14 cellular contexts compared by ENCODE assay signal in the genomic region with DNA sequence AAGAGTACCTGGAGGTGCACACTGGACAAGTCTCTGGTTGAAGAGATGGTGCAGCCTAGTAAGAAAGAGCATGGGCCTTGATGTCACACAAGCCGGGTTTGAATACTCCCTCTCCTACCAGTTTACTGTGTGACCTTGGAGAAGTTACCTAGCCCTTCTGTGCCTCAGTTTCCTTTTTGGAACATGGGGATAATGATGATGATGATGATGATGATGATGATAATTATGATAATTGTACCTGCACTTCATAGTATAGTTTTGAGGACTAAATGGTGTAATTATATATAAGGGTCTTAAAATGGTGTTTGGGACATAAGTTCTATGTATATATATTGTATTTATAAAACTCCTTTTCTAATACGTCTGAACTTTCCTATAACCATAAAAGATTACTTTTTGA. TPM values are rescaled to one million over a fixed set of nuclear protein-coding genes. Genes with fewer than 3 reads are reported as not detected.
A peak's percentile ranks its signal among the peaks of the same experiment; 100 is the strongest.
DNase-seq lines count a peak whose midpoint lies in the region; ATAC-seq, FAIRE-seq and TF ChIP-seq lines count a peak whose summit lies in the region.
"Had no signal": no experiment of that assay in that cellular context is flagged by ENCODE, and none has a peak within 500 bp of the region (broad histone marks: within the 10 kb centered on the region; RNA-seq: fewer than 3 reads in every experiment).

No MANE protein-coding gene starts in this region.

- TF ChIP-seq CTCF in left ventricle myocardium inferior (IDR thresholded peaks at IDR 0.05; ENCODE audit: borderline replicate concordance) (no peak), astrocyte (IDR thresholded peaks at IDR 0.05; ENCODE audit: insufficient read depth, low read depth, low read length) (no peak), natural killer cell (IDR thresholded peaks at IDR 0.05) (no peak), type B pancreatic cell (conservative IDR thresholded peaks at IDR 0.05) (no peak)

- H3K4me1 Mint-ChIP-seq in astrocyte (ENCODE audit: low read depth, unreplicated experiment) (no peaks in the 10 kb centered on the region), natural killer cell (peaks cover 5% of the 10 kb centered on the region in 2 donors), type B pancreatic cell (ENCODE audit: unreplicated experiment) (peaks cover 5% of the 10 kb centered on the region)

- H3K27me3 ChIP-seq in left ventricle myocardium inferior (ENCODE audit: low read depth) (no peaks in the 10 kb centered on the region), astrocyte (ENCODE audit: insufficient read depth, low read length) (no peaks in the 10 kb centered on the region)
- H3K27me3 ChIP-seq: tibial nerve had no signal

- H3K9me3 ChIP-seq in left ventricle myocardium inferior (replicated peaks) (no peaks in the 10 kb centered on the region), astrocyte (ENCODE audit: insufficient read depth, low read depth, low read length) (no peaks in the 10 kb centered on the region)
- H3K9me3 ChIP-seq: mucosa of descending colon, tibial nerve had no signal

- intact Hi-C loops in left ventricle myocardium inferior (cut with micrococcal nuclease) (no loop called here), left cardiac atrium (cut with DNase I) (loop anchor here in 1 of 2 donors (5.0 kb wide), 1 partner anchor 224 kb away; no protein-coding TSS in a partner anchor), natural killer cell (cut with micrococcal nuclease) (no loop called here), Right ventricle myocardium superior (cut with DNase I) (loop anchor here (10.0 kb wide), 1 partner anchor 227 kb away; no protein-coding TSS in a partner anchor)

- H3K4me1 ChIP-seq in left ventricle myocardium inferior, result peaks cover 32% of the 10 kb centered on the region
- H3K4me1 ChIP-seq in astrocyte (ENCODE audit: insufficient read depth, low read length), result no peaks in the 10 kb centered on the region

- no peak for FAIRE-seq in astrocyte (lab: Jason Lieb, UNC)
- FAIRE-seq: colon had no signal

- DNase-seq in left ventricle myocardium inferior (no peak), left cardiac atrium (no peak), astrocyte (ENCODE audit: low read depth) (no peak), natural killer cell (no peak), type B pancreatic cell (ENCODE audit: extremely low spot score, unreplicated experiment) (no peak), amygdala (lab: John Stamatoyannopoulos, UW) (no peak), Right ventricle myocardium superior (no peak), NOMO-1 (lab: John Stamatoyannopoulos, UW; ENCODE audit: unreplicated experiment in 2 of 2) (no peak)
- DNase-seq: activated CD4-positive, alpha-beta T cell treated with anti-CD3 and anti-CD28 coated beads for 48 hours; activated T-cell treated with anti-CD3 and anti-CD28 coated beads, Interleukin-2, amount 50 U/mL, for 48 hours; DND-41 had no signal

- peaks cover 7% of the 10 kb centered on the region for H3K27me3 Mint-ChIP-seq in astrocyte (ENCODE audit: low read depth, unreplicated experiment)
- peaks cover 46 to 73% of the 10 kb centered on the region in 2 donors for H3K27me3 Mint-ChIP-seq in natural killer cell (ENCODE audit: low read depth in 2 of 2)
- peaks cover 34% of the 10 kb centered on the region for H3K27me3 Mint-ChIP-seq in type B pancreatic cell

- H3K79me2 ChIP-seq in astrocyte (ENCODE audit: insufficient read depth, low read length), result peaks cover 3% of the 10 kb centered on the region

- no peaks in the 10 kb centered on the region for H3K9me3 Mint-ChIP-seq in astrocyte (ENCODE audit: unreplicated experiment)
- H3K9me3 Mint-ChIP-seq in natural killer cell, result no peaks in the 10 kb centered on the region
- no peaks in the 10 kb centered on the region for H3K9me3 Mint-ChIP-seq in type B pancreatic cell

- H3K27ac ChIP-seq in left ventricle myocardium inferior (replicated peaks), result no peak overlapping the region
- no peak overlapping the region for H3K27ac ChIP-seq in astrocyte (ENCODE audit: low read depth, low read length)

- no peaks in the 10 kb centered on the region for H4K20me1 ChIP-seq in astrocyte (ENCODE audit: insufficient read depth, low read length)

- ATAC-seq in left cardiac atrium (no peak), natural killer cell (no peak), Right ventricle myocardium superior (ENCODE audit: poor library complexity) (no peak)
- ATAC-seq: mucosa of descending colon had no signal

- H3K4me3 ChIP-seq in left ventricle myocardium inferior, result peak overlapping the region; percentile 90
- no peak overlapping the region for H3K4me3 ChIP-seq in astrocyte (ENCODE audit: insufficient read depth, low read depth, low read length)
- H3K4me3 ChIP-seq: mucosa of descending colon had no signal

- H3K27ac Mint-ChIP-seq in astrocyte (ENCODE audit: unreplicated experiment) (no peak overlapping the region), natural killer cell (no peak overlapping the region), type B pancreatic cell (no peak overlapping the region)

- peak overlapping the region; percentile 88 for H3K4me3 Mint-ChIP-seq in astrocyte (ENCODE audit: unreplicated experiment)
- H3K4me3 Mint-ChIP-seq in natural killer cell, result peak overlapping the region; percentile 1
- H3K4me3 Mint-ChIP-seq in type B pancreatic cell, result peak overlapping the region; percentile 89

- no peaks in the 10 kb centered on the region for H3K36me3 Mint-ChIP-seq in astrocyte (ENCODE audit: low read depth, unreplicated experiment)
- no peaks in the 10 kb centered on the region for H3K36me3 Mint-ChIP-seq in natural killer cell
- H3K36me3 Mint-ChIP-seq in type B pancreatic cell, result peaks cover 3% of the 10 kb centered on the region

- no peaks in the 10 kb centered on the region for H3K36me3 ChIP-seq in left ventricle myocardium inferior
- no peaks in the 10 kb centered on the region for H3K36me3 ChIP-seq in astrocyte (ENCODE audit: insufficient read depth, low read length)
- H3K36me3 ChIP-seq: tibial nerve had no signal

- H3K4me2 ChIP-seq in astrocyte (ENCODE audit: low read length), result peak overlapping the region; percentile 97

- no peak overlapping the region for H3K9ac ChIP-seq in astrocyte (ENCODE audit: low read length)

- no peak overlapping the region for H2AFZ ChIP-seq in astrocyte (ENCODE audit: low read depth, low read length)

RNA-seq across cellular contexts. Expression of gene POPDC3, which starts 41.7 kb away (rescaled TPM):
- 56.9 TPM for total RNA-seq in left ventricle myocardium inferior
- 10 to 100 TPM; 34.5 to 35.5 TPM for total RNA-seq in left cardiac atrium
- 8.6 and 9.1 TPM in 2 replicates for total RNA-seq in astrocyte
- not detected for total RNA-seq in natural killer cell
- total RNA-seq in type B pancreatic cell (ENCODE audit: low replicate concordance), result 1.1 and 6.0 TPM in 2 replicates
- 50.1 TPM for total RNA-seq in Right ventricle myocardium superior

Comparison
In these comparisons a context has a peak if more than half of its experiments do, and no peak if none do; other contexts are left out.
1. H3K4me3 Mint-ChIP-seq: peak in every context shown above with its lines; median percentile 89 in type B pancreatic cell; 88 in astrocyte; 1 in natural killer cell.